In genomic region chr12:55713721-55714120, GRCh38 we compare ENCODE assay signal across 13 cellular contexts. TPM values are rescaled to one million over a fixed set of nuclear protein-coding genes. Genes with fewer than 3 reads are reported as not detected.
DNase-seq lines count a peak whose midpoint lies in the region; TF ChIP-seq lines count a peak whose summit lies in the region.
"Had no signal": no experiment of that assay in that cellular context is flagged by ENCODE, and none has a peak within 500 bp of the region (broad histone marks: within the 10 kb centered on the region; RNA-seq: fewer than 3 reads in every experiment).

No MANE protein-coding gene starts in this region.

- H3K36me3 Mint-ChIP-seq in activated naive CD4-positive, alpha-beta T cell treated with anti-CD3 and anti-CD28 coated beads for 36 hours (ENCODE audit: low read depth) = peaks cover 3% of the 10 kb centered on the region

- H3K27me3 ChIP-seq in muscle layer of duodenum (ENCODE audit: low read depth, low read length) (no peaks in the 10 kb centered on the region), suprapubic skin (no peaks in the 10 kb centered on the region)

- H3K27ac Mint-ChIP-seq in activated naive CD4-positive, alpha-beta T cell treated with anti-CD3 and anti-CD28 coated beads for 36 hours = no peak overlapping the region
- H3K27ac Mint-ChIP-seq: activated naive CD8-positive, alpha-beta T cell treated with anti-CD3 and anti-CD28 coated beads for 36 hours; endodermal cell had no signal

- no peaks in the 10 kb centered on the region for H3K9me3 Mint-ChIP-seq in activated naive CD4-positive, alpha-beta T cell treated with anti-CD3 and anti-CD28 coated beads for 36 hours
- H3K9me3 Mint-ChIP-seq: activated naive CD8-positive, alpha-beta T cell treated with anti-CD3 and anti-CD28 coated beads for 36 hours; endodermal cell had no signal

- peaks cover 32% of the 10 kb centered on the region for H3K4me1 Mint-ChIP-seq in activated naive CD4-positive, alpha-beta T cell treated with anti-CD3 and anti-CD28 coated beads for 36 hours (ENCODE audit: low read depth)

- no peak overlapping the region for H3K4me3 Mint-ChIP-seq in activated naive CD4-positive, alpha-beta T cell treated with anti-CD3 and anti-CD28 coated beads for 36 hours
- H3K4me3 Mint-ChIP-seq: activated naive CD8-positive, alpha-beta T cell treated with anti-CD3 and anti-CD28 coated beads for 36 hours; endodermal cell had no signal

- H3K36me3 ChIP-seq in muscle layer of duodenum (ENCODE audit: control insufficient read depth in 1 of 2, insufficient read depth in 2 of 2, low read length in 2 of 2) (no peaks in the 10 kb centered on the region), suprapubic skin (no peaks in the 10 kb centered on the region)

- WGBS in suprapubic skin = 63% methylated on average over 2 of the region's 2 CpGs

- DNase-seq in AG08395 (ENCODE audit: low spot score) = peak; percentile 89
- DNase-seq in HS-5 (ENCODE audit: low read depth) = peak; percentile 91
- peak; percentile 74 for DNase-seq in dedifferentiated amniotic fluid mesenchymal stem cell (ENCODE audit: extremely low spot score)
- no peak for DNase-seq in SK-N-DZ (ENCODE audit: low spot score)
- DNase-seq in activated naive CD4-positive, alpha-beta T cell treated with anti-CD3 and anti-CD28 coated beads for 36 hours = no peak
- no peak for DNase-seq in suprapubic skin (ENCODE audit: low spot score in 2 of 2)
- no peak for DNase-seq in stimulated activated CD4-positive, alpha-beta T cell treated with anti-CD3 and anti-CD28 coated beads, Interleukin-1b, Interleukin-23, amount 100 ng/mL, for 48 hours
- DNase-seq: activated naive CD8-positive, alpha-beta T cell treated with anti-CD3 and anti-CD28 coated beads for 36 hours; endodermal cell; NCI-H2227 treated with DMSO at 0.1 percent for 48 hours had no signal

- H3K9me3 ChIP-seq in muscle layer of duodenum (ENCODE audit: control insufficient read depth in 1 of 2, low read length in 2 of 2) (no peaks in the 10 kb centered on the region), suprapubic skin (no peaks in the 10 kb centered on the region)
- H3K9me3 ChIP-seq: mucosa of descending colon had no signal

- CTCF ChIA-PET in activated naive CD4-positive, alpha-beta T cell treated with anti-CD3 and anti-CD28 coated beads for 36 hours (lab: Charles Lee) = no interaction called here

- TF ChIP-seq POLR2A in suprapubic skin (IDR thresholded peaks at IDR 0.05) = no peak

- no peak for TF ChIP-seq EP300 in suprapubic skin (IDR thresholded peaks at IDR 0.05)

- H3K27me3 Mint-ChIP-seq in activated naive CD4-positive, alpha-beta T cell treated with anti-CD3 and anti-CD28 coated beads for 36 hours (ENCODE audit: low read depth) = peaks cover 9% of the 10 kb centered on the region

- peaks cover 29 to 47% of the 10 kb centered on the region in 2 donors for H3K4me1 ChIP-seq in muscle layer of duodenum (ENCODE audit: control insufficient read depth in 1 of 2, insufficient read depth in 2 of 2, low read length in 2 of 2)
- peaks cover 50% of the 10 kb centered on the region for H3K4me1 ChIP-seq in suprapubic skin

- H3K4me3 ChIP-seq in muscle layer of duodenum (ENCODE audit: low read depth in 1 of 2, low read length in 2 of 2) (no peak overlapping the region), suprapubic skin (no peak overlapping the region)
- H3K4me3 ChIP-seq: mucosa of descending colon had no signal

- no peak for TF ChIP-seq CTCF in suprapubic skin (IDR thresholded peaks at IDR 0.05)

- peak overlapping the region; percentile 28 for H3K27ac ChIP-seq in muscle layer of duodenum (ENCODE audit: low read length)
- H3K27ac ChIP-seq in suprapubic skin = no peak overlapping the region
- H3K27ac ChIP-seq: C4-2B had no signal

- intact Hi-C loops in activated naive CD4-positive, alpha-beta T cell treated with anti-CD3 and anti-CD28 coated beads for 36 hours (cut with micrococcal nuclease) = no loop called here

RNA-seq across cellular contexts. Expression of gene BLOC1S1, which starts 2.1 kb away (rescaled TPM):
- 96.9 and 151 TPM in 2 replicates for polyA plus RNA-seq in SK-N-DZ (2014; cell fraction: cytosol; rRNA removed)
- 101 and 105 TPM in 2 replicates for polyA plus RNA-seq in SK-N-DZ (2014; cell fraction: nucleus; rRNA removed)
- total RNA-seq in activated naive CD4-positive, alpha-beta T cell treated with anti-CD3 and anti-CD28 coated beads for 36 hours = 100 to 1,000 TPM; 118 to 124 TPM
- total RNA-seq in suprapubic skin = 100 to 1,000 TPM in 3 of 4 donors, 10 to 100 TPM in 1; 92.7 to 166 (median 139) TPM

RNA-seq across cellular contexts. Expression of gene ITGA7, which starts 6.0 kb away (rescaled TPM):
- 5.7 and 9.4 TPM in 2 replicates for polyA plus RNA-seq in SK-N-DZ (2014; cell fraction: cytosol; rRNA removed)
- polyA plus RNA-seq in SK-N-DZ (2014; cell fraction: nucleus; rRNA removed) = 56.6 and 58.7 TPM in 2 replicates
- 1 to 10 TPM; 3.9 to 4.8 TPM for total RNA-seq in activated naive CD4-positive, alpha-beta T cell treated with anti-CD3 and anti-CD28 coated beads for 36 hours
- total RNA-seq in suprapubic skin = 10 to 100 TPM in 3 of 4 donors, 1 to 10 TPM in 1; 9.5 to 20.6 (median 15.8) TPM

RNA-seq across cellular contexts. Expression of gene RDH5, which starts 6.5 kb away (rescaled TPM):
- polyA plus RNA-seq in SK-N-DZ (2014; cell fraction: cytosol; rRNA removed) = 2.2 and 3.8 TPM in 2 replicates
- 2.7 and 3.8 TPM in 2 replicates for polyA plus RNA-seq in SK-N-DZ (2014; cell fraction: nucleus; rRNA removed)
- 1 to 10 TPM; 2.1 to 2.6 TPM for total RNA-seq in activated naive CD4-positive, alpha-beta T cell treated with anti-CD3 and anti-CD28 coated beads for 36 hours
- 10 to 100 TPM in 2 of 4 donors, 1 to 10 TPM in 2; 5.7 to 15.3 (median 9.5) TPM for total RNA-seq in suprapubic skin

RNA-seq across cellular contexts. Expression of gene CD63, which starts 15.1 kb away (rescaled TPM):
- polyA plus RNA-seq in SK-N-DZ (2014; cell fraction: cytosol; rRNA removed) = 216 and 246 TPM in 2 replicates
- polyA plus RNA-seq in SK-N-DZ (2014; cell fraction: nucleus; rRNA removed) = 96.6 and 110 TPM in 2 replicates
- total RNA-seq in activated naive CD4-positive, alpha-beta T cell treated with anti-CD3 and anti-CD28 coated beads for 36 hours = 10 to 100 TPM; 62.3 to 73.6 TPM
- 100 to 1,000 TPM; 176 to 303 (median 193) TPM for total RNA-seq in suprapubic skin

RNA-seq across cellular contexts. Expression of gene GDF11, which starts 29.2 kb away (rescaled TPM):
- polyA plus RNA-seq in SK-N-DZ (2014; cell fraction: cytosol; rRNA removed) = 10.8 and 17.3 TPM in 2 replicates
- 8.2 and 13.5 TPM in 2 replicates for polyA plus RNA-seq in SK-N-DZ (2014; cell fraction: nucleus; rRNA removed)
- total RNA-seq in activated naive CD4-positive, alpha-beta T cell treated with anti-CD3 and anti-CD28 coated beads for 36 hours = 1 to 10 TPM; 4.2 TPM
- total RNA-seq in suprapubic skin = 1 to 10 TPM in 3 of 4 donors, under 1 TPM in 1; 0.68 to 3.8 (median 2.0) TPM

Comparison
In these comparisons a context has a peak if more than half of its experiments do, and no peak if none do; other contexts are left out.
1. DNase-seq: peak in AG08395 (single experiment), HS-5 (single experiment) and dedifferentiated amniotic fluid mesenchymal stem cell (single experiment); none in SK-N-DZ (single experiment), activated naive CD4-positive, alpha-beta T cell treated with anti-CD3 and anti-CD28 coated beads for 36 hours (single experiment), suprapubic skin (0 of 2) and stimulated activated CD4-positive, alpha-beta T cell treated with anti-CD3 and anti-CD28 coated beads, Interleukin-1b, Interleukin-23, amount 100 ng/mL, for 48 hours (single experiment).